Comparison of ENCODE assay signal across 8 cellular contexts in genomic region chr1:26529655-26530539, GRCh38. TPM values are rescaled to one million over a fixed set of nuclear protein-coding genes. Genes with fewer than 3 reads are reported as not detected.
DNase-seq lines count a peak whose midpoint lies in the region; ATAC-seq and TF ChIP-seq lines count a peak whose summit lies in the region.

RPS6KA1 (plus strand) TSS chr1:26529761; CDS start chr1:26529921, 160 bp downstream.

- peaks cover 4% of the 10 kb centered on the region for H3K27me3 Mint-ChIP-seq in chondrocyte (ENCODE audit: low read depth)

- peak within 1 kb of the TSS; percentile 57 for H3K27ac Mint-ChIP-seq in chondrocyte (ENCODE audit: unreplicated experiment)

- peak; percentile 44 for DNase-seq in NK-92 treated with Interleukin-12 subunit alpha and Interleukin-12 subunit beta, amount 100 ng/mL, for 24 hours (lab: John Stamatoyannopoulos, UW)
- DNase-seq in NK-92 (lab: John Stamatoyannopoulos, UW; ENCODE audit: unreplicated experiment): no peak
- DNase-seq in NCI-H2107 treated with DMSO at 0.1 percent for 48 hours (lab: John Stamatoyannopoulos, UW; ENCODE audit: unreplicated experiment): peak; percentile 37
- peak; percentile 24 to 55 (median 38) for DNase-seq in activated CD4-positive, CD25-positive, alpha-beta regulatory T cell (lab: John Stamatoyannopoulos, UW)
- no peak for DNase-seq in chondrocyte (ENCODE audit: low spot score)
- peak; percentile 74 for DNase-seq in kidney tubule cell (ENCODE audit: low spot score)
- DNase-seq in stimulated activated CD4-positive, alpha-beta T cell treated with anti-CD3 and anti-CD28 coated beads, Interleukin-1b, Interleukin-23, amount 100 ng/mL, for 48 hours: peak; percentile 51

- no peaks in the 10 kb centered on the region for H3K36me3 Mint-ChIP-seq in chondrocyte (ENCODE audit: low read depth)

- peaks cover 14% of the 10 kb centered on the region for H3K4me1 Mint-ChIP-seq in chondrocyte (ENCODE audit: low read depth)

- TF ChIP-seq CTCF in chondrocyte (IDR thresholded peaks at IDR 0.05): no peak

- H3K4me3 Mint-ChIP-seq in chondrocyte (ENCODE audit: unreplicated experiment): peak within 1 kb of the TSS; percentile 78

- ATAC-seq in HG02870 (IDR thresholded peaks at IDR 0.05; ENCODE audit: unreplicated experiment): peak; percentile 77

- H3K9me3 Mint-ChIP-seq in chondrocyte (ENCODE audit: low read depth): no peaks in the 10 kb centered on the region

RNA-seq across cellular contexts. Expression of gene RPS6KA1, which starts in this region (rescaled TPM):
- 3.6 to 6.3 TPM (median 4.4 TPM) in 3 replicates for total RNA-seq in chondrocyte

Comparison
In these comparisons a context has a peak if more than half of its experiments do, and no peak if none do; other contexts are left out.
1. DNase-seq: peak in NK-92 treated with Interleukin-12 subunit alpha and Interleukin-12 subunit beta, amount 100 ng/mL, for 24 hours (single experiment), NCI-H2107 treated with DMSO at 0.1 percent for 48 hours (single experiment), activated CD4-positive, CD25-positive, alpha-beta regulatory T cell (4 of 4), kidney tubule cell (single experiment) and stimulated activated CD4-positive, alpha-beta T cell treated with anti-CD3 and anti-CD28 coated beads, Interleukin-1b, Interleukin-23, amount 100 ng/mL, for 48 hours (single experiment); none in NK-92 (single experiment) and chondrocyte (single experiment).